In genomic region chr15:41831291-41831690, GRCh38 we compare ENCODE assay signal across 7 cellular contexts. TPM values are rescaled to one million over a fixed set of nuclear protein-coding genes. Genes with fewer than 3 reads are reported as not detected.
DNase-seq lines count a peak whose midpoint lies in the region; ATAC-seq and TF ChIP-seq lines count a peak whose summit lies in the region.
"Not testable (repeated sequence)": the region's sequence is repeated elsewhere in the genome, so short reads cannot be mapped to it uniquely, and the experiment has no call there.

No MANE protein-coding gene starts in this region.

- not testable (repeated sequence) for H3K27me3 Mint-ChIP-seq in H9 (ENCODE audit: low read depth); T-helper 17 cell; activated T-helper 2 cell treated with anti-CD3 and anti-CD28 coated beads, Interferon-gamma antibody, Interleukin-2, Interleukin-4, amounts not matched to agents 10 μg/mL and 5 μg/mL and 100 μg/mL, durations not matched to agents 14 hours and 24 hours and 36 hours (ENCODE audit: low read depth); naive thymus-derived CD8-positive, alpha-beta T cell

- POLR2A ChIA-PET in naive thymus-derived CD8-positive, alpha-beta T cell (lab: Charles Lee), result interaction anchor here (0.7 to 1.4 kb wide), 4 partner anchors 57 to 153 kb away, joined by 3 to 6 read pairs (median 4); partner anchors contain the start of gene MAPKBP1

- H3K4me1 Mint-ChIP-seq in H9, result peaks cover 7 to 11% of the 10 kb centered on the region in 2 experiments
- peaks cover 48% of the 10 kb centered on the region for H3K4me1 Mint-ChIP-seq in T-helper 17 cell
- H3K4me1 Mint-ChIP-seq in activated T-helper 2 cell treated with anti-CD3 and anti-CD28 coated beads, Interferon-gamma antibody, Interleukin-2, Interleukin-4, amounts not matched to agents 10 μg/mL and 5 μg/mL and 100 μg/mL, durations not matched to agents 14 hours and 24 hours and 36 hours (ENCODE audit: low read depth), result peaks cover 40% of the 10 kb centered on the region
- H3K4me1 Mint-ChIP-seq in naive thymus-derived CD8-positive, alpha-beta T cell, result peaks cover 31 to 72% (median 64%) of the 10 kb centered on the region in 4 donors

- DNase-seq in H9, T-helper 17 cell: not testable (repeated sequence)
- DNase-seq in activated CD4-positive, alpha-beta T cell treated with anti-CD3 and anti-CD28 coated beads, Interleukin-2, amount 50 U/mL, for 48 hours, result peak; percentile 37 to 59
- peak; percentile 71 for DNase-seq in activated T-helper 2 cell treated with anti-CD3 and anti-CD28 coated beads, Interferon-gamma antibody, Interleukin-2, Interleukin-4, amounts not matched to agents 10 μg/mL and 5 μg/mL and 100 μg/mL, durations not matched to agents 14 hours and 24 hours and 36 hours (ENCODE audit: low spot score)
- DNase-seq in astrocyte of the cerebellum (ENCODE audit: low read depth), result peak; percentile 9
- DNase-seq in naive thymus-derived CD8-positive, alpha-beta T cell, result peak in 4 of 10 donors; percentile 14 to 44 (median 29)
- peak; percentile 10 for DNase-seq in stimulated activated CD8-positive, alpha-beta memory T cell treated with anti-CD3 and anti-CD28 coated beads, Interleukin-12 subunit alpha, Interleukin-12 subunit beta, amount 100 ng/mL, for 1 hour (ENCODE audit: low read depth)

- H3K18ac ChIP-seq in H9 (ENCODE audit: insufficient read length, low read depth, low read length), result not testable (repeated sequence)

- H3K4me3 ChIP-seq in astrocyte of the cerebellum (ENCODE audit: low read depth, low read length), result not testable (repeated sequence)

- intact Hi-C loops in activated T-helper 2 cell treated with anti-CD3 and anti-CD28 coated beads, Interferon-gamma antibody, Interleukin-2, Interleukin-4, amounts not matched to agents 10 μg/mL and 5 μg/mL and 100 μg/mL, durations not matched to agents 14 hours and 24 hours and 36 hours (cut with micrococcal nuclease), result loop anchor here (1.0 kb wide), 1 partner anchor 57 kb away; the partner anchor contains the start of gene MAPKBP1

- not testable (repeated sequence) for H3K14ac ChIP-seq in H9 (ENCODE audit: insufficient read depth, low read length)

- in situ Hi-C loops in astrocyte of the cerebellum (cut with HindIII; ENCODE audit: low sequenced_read_pairs), result not testable (repeated sequence)

- H4K91ac ChIP-seq in H9 (ENCODE audit: insufficient read length, low read depth, low read length), result not testable (repeated sequence)

- not testable (repeated sequence) for H3K9me3 ChIP-seq in H9 (ENCODE audit: control insufficient read depth, low read depth, low read length); T-helper 17 cell (ENCODE audit: control insufficient read depth, low read length, poor library complexity, severe bottlenecking)

- not testable (repeated sequence) for H3K79me1 ChIP-seq in H9 (ENCODE audit: insufficient read depth, low read depth, low read length, poor library complexity, severe bottlenecking)

- not testable (repeated sequence) for TF ChIP-seq CTCF in H9 (conservative IDR thresholded peaks at IDR 0.05); astrocyte of the cerebellum (IDR thresholded peaks at IDR 0.05; ENCODE audit: low read depth, low read length, missing control alignments)

- not testable (repeated sequence) for H2AFZ ChIP-seq in H9 (ENCODE audit: low read length)

- H3K4ac ChIP-seq in H9 (ENCODE audit: low read depth, low read length), result not testable (repeated sequence)

- H2BK5ac ChIP-seq in H9 (ENCODE audit: insufficient read length, low read length), result not testable (repeated sequence)

- H3K36me3 Mint-ChIP-seq in H9 (ENCODE audit: insufficient read depth in 1 of 3, low read depth in 3 of 3), result peaks cover 2 to 14% (median 5%) of the 10 kb centered on the region in 3 experiments; a peak in 5 of 7 replicates
- not testable (repeated sequence) for H3K36me3 Mint-ChIP-seq in T-helper 17 cell (ENCODE audit: low read depth)
- peaks cover 23% of the 10 kb centered on the region for H3K36me3 Mint-ChIP-seq in activated T-helper 2 cell treated with anti-CD3 and anti-CD28 coated beads, Interferon-gamma antibody, Interleukin-2, Interleukin-4, amounts not matched to agents 10 μg/mL and 5 μg/mL and 100 μg/mL, durations not matched to agents 14 hours and 24 hours and 36 hours (ENCODE audit: low read depth)
- peaks cover 0 to 11% (median 0%) of the 10 kb centered on the region in 3 donors for H3K36me3 Mint-ChIP-seq in naive thymus-derived CD8-positive, alpha-beta T cell

- not testable (repeated sequence) for H3K9me3 Mint-ChIP-seq in H9; activated T-helper 2 cell treated with anti-CD3 and anti-CD28 coated beads, Interferon-gamma antibody, Interleukin-2, Interleukin-4, amounts not matched to agents 10 μg/mL and 5 μg/mL and 100 μg/mL, durations not matched to agents 14 hours and 24 hours and 36 hours; naive thymus-derived CD8-positive, alpha-beta T cell

- H3K23ac ChIP-seq in H9 (ENCODE audit: insufficient read length, low read depth, low read length), result not testable (repeated sequence)

- not testable (repeated sequence) for H3K23me2 ChIP-seq in H9 (ENCODE audit: insufficient read length, low read depth, low read length, poor library complexity, severe bottlenecking)

- H2BK20ac ChIP-seq in H9 (ENCODE audit: low read depth, low read length, poor library complexity, severe bottlenecking), result not testable (repeated sequence)

- H4K5ac ChIP-seq in H9 (ENCODE audit: insufficient read length, low read depth, low read length), result not testable (repeated sequence)

- H4K20me1 ChIP-seq in H9 (ENCODE audit: control insufficient read depth, insufficient read depth, insufficient read length), result not testable (repeated sequence)

- not testable (repeated sequence) for H3K9ac ChIP-seq in H9 (ENCODE audit: extremely low read depth, insufficient read length, low read length)

- H2BK120ac ChIP-seq in H9 (ENCODE audit: low read depth, low read length, poor library complexity, severe bottlenecking), result not testable (repeated sequence)

- WGBS in H9 (ENCODE audit: extremely low coverage, insufficient read length, low lambda C conversion rate), result no CpG with 5 or more reads among the region's 4 CpGs

- peak; percentile 40 for ATAC-seq in T-helper 17 cell
- peak in 1 of 2 donors; percentile 10 for ATAC-seq in naive thymus-derived CD8-positive, alpha-beta T cell

- not testable (repeated sequence) for H2AK5ac ChIP-seq in H9 (ENCODE audit: insufficient read length, low read length)

- not testable (repeated sequence) for H3K27ac ChIP-seq in H9 (ENCODE audit: insufficient read length, low read depth, low read length)

- H3K4me1 ChIP-seq in H9 (ENCODE audit: insufficient read depth, low read length), result not testable (repeated sequence)

- not testable (repeated sequence) for H3K56ac ChIP-seq in H9 (ENCODE audit: insufficient read length, low read depth, low read length)

- not testable (repeated sequence) for H3T11ph ChIP-seq in H9 (ENCODE audit: low read length)

- H2BK15ac ChIP-seq in H9 (ENCODE audit: low read depth, low read length), result not testable (repeated sequence)

- not testable (repeated sequence) for H2BK12ac ChIP-seq in H9 (ENCODE audit: insufficient read length, low read depth, low read length)

- not testable (repeated sequence) for H3K4me2 ChIP-seq in H9 (ENCODE audit: insufficient read depth, insufficient read length, low read length)

- not testable (repeated sequence) for H3K79me2 ChIP-seq in H9 (ENCODE audit: insufficient read depth, low read length)

- H4K8ac ChIP-seq in H9 (replicated peaks; ENCODE audit: insufficient read length, low read depth, low read length), result not testable (repeated sequence)

- not testable (repeated sequence) for H3K4me3 Mint-ChIP-seq in H9
- H3K4me3 Mint-ChIP-seq in T-helper 17 cell, result peak overlapping the region; percentile 36
- peak overlapping the region; percentile 5 for H3K4me3 Mint-ChIP-seq in activated T-helper 2 cell treated with anti-CD3 and anti-CD28 coated beads, Interferon-gamma antibody, Interleukin-2, Interleukin-4, amounts not matched to agents 10 μg/mL and 5 μg/mL and 100 μg/mL, durations not matched to agents 14 hours and 24 hours and 36 hours (ENCODE audit: low read depth)
- peak overlapping the region in 9 of 10 donors; percentile 29 to 86 (median 63) for H3K4me3 Mint-ChIP-seq in naive thymus-derived CD8-positive, alpha-beta T cell

- not testable (repeated sequence) for H3K27me3 ChIP-seq in H9 (ENCODE audit: insufficient read depth, low read length)

- H3K27ac Mint-ChIP-seq in H9 (peak overlapping the region in 2 of 3 experiments; percentile 28 to 60; a peak in 3 of 7 replicates), T-helper 17 cell (peak overlapping the region; percentile 78)
- peak overlapping the region; percentile 68 for H3K27ac Mint-ChIP-seq in activated T-helper 2 cell treated with anti-CD3 and anti-CD28 coated beads, Interferon-gamma antibody, Interleukin-2, Interleukin-4, amounts not matched to agents 10 μg/mL and 5 μg/mL and 100 μg/mL, durations not matched to agents 14 hours and 24 hours and 36 hours
- H3K27ac Mint-ChIP-seq in naive thymus-derived CD8-positive, alpha-beta T cell, result peak overlapping the region in 6 of 10 donors; percentile 58 to 86 (median 80)

RNA-seq across cellular contexts. Expression of gene JMJD7, which starts 3.4 kb away (rescaled TPM):
- 13.3 and 14.3 TPM in 2 replicates for total RNA-seq in H9 (2021)
- total RNA-seq in T-helper 17 cell, result 10 to 100 TPM; 26.7 to 35.6 TPM
- total RNA-seq in activated T-helper 2 cell treated with anti-CD3 and anti-CD28 coated beads, Interferon-gamma antibody, Interleukin-2, Interleukin-4, amounts not matched to agents 10 μg/mL and 5 μg/mL and 100 μg/mL, durations not matched to agents 14 hours and 24 hours and 36 hours, result 15.7 and 20.0 TPM in 2 replicates
- total RNA-seq in naive thymus-derived CD8-positive, alpha-beta T cell, result 10 to 100 TPM; 60.2 to 81.4 TPM
- 10 to 100 TPM; 19.1 to 22.6 (median 20.8) TPM for polyA plus RNA-seq in naive thymus-derived CD8-positive, alpha-beta T cell

RNA-seq across cellular contexts. Expression of gene PLA2G4B, which starts 7.4 kb away (rescaled TPM):
- total RNA-seq in H9 (2021), result 3.7 and 6.3 TPM in 2 replicates
- 10 to 100 TPM; 23.1 to 34.8 TPM for total RNA-seq in T-helper 17 cell
- 8.0 and 10.5 TPM in 2 replicates for total RNA-seq in activated T-helper 2 cell treated with anti-CD3 and anti-CD28 coated beads, Interferon-gamma antibody, Interleukin-2, Interleukin-4, amounts not matched to agents 10 μg/mL and 5 μg/mL and 100 μg/mL, durations not matched to agents 14 hours and 24 hours and 36 hours
- total RNA-seq in naive thymus-derived CD8-positive, alpha-beta T cell, result 10 to 100 TPM; 40.1 to 64.9 TPM
- polyA plus RNA-seq in naive thymus-derived CD8-positive, alpha-beta T cell, result 1 to 10 TPM in 2 of 3 donors, under 1 TPM in 1; 0.82 to 2.9 (median 1.1) TPM

RNA-seq across cellular contexts. Expression of gene MAPKBP1, which starts 57.0 kb away (rescaled TPM):
- total RNA-seq in H9 (2021) (10.0 and 13.7 TPM in 2 replicates), T-helper 17 cell (10 to 100 TPM; 30.2 to 34.6 TPM)
- total RNA-seq in activated T-helper 2 cell treated with anti-CD3 and anti-CD28 coated beads, Interferon-gamma antibody, Interleukin-2, Interleukin-4, amounts not matched to agents 10 μg/mL and 5 μg/mL and 100 μg/mL, durations not matched to agents 14 hours and 24 hours and 36 hours, result 24.7 and 25.7 TPM in 2 replicates
- 10 to 100 TPM; 36.0 to 39.8 TPM for total RNA-seq in naive thymus-derived CD8-positive, alpha-beta T cell
- polyA plus RNA-seq in naive thymus-derived CD8-positive, alpha-beta T cell, result 1 to 10 TPM; 1.5 to 4.0 (median 2.4) TPM
